In the genomic region with DNA sequence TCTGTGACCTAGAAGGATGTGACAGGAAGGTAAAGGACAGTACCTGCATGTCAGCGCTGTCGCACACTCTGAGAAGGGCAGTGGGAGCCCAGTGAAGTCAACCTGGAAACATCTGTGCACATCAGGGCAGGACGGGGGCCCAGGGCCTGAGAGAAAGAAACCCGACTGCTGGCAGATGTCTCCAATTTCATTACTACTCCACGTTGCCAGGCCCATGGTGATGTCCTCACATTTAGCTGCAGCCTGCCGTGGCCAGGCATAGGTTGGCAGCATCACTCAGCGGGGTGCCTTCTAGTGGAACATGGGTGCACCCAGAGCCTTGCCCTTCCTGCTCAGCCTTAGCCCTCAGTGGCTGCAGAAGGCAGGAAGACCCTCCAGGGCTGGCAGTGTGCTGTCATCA, we compare ENCODE assay signal across 17 cellular contexts.
DNase-seq lines count a peak whose midpoint lies in the region; ATAC-seq and TF ChIP-seq lines count a peak whose summit lies in the region.
"Had no signal": no experiment of that assay in that cellular context is flagged by ENCODE, and none has a peak within 500 bp of the region (broad histone marks: within the 10 kb centered on the region; RNA-seq: fewer than 3 reads in every experiment).

No MANE protein-coding gene starts in this region.

- H3K36me3 Mint-ChIP-seq in endodermal cell (ENCODE audit: low read depth) (no peaks in the 10 kb centered on the region), neural progenitor cell (peaks cover 3% of the 10 kb centered on the region)

- H3K36me3 ChIP-seq in ascending aorta (no peaks in the 10 kb centered on the region), endodermal cell (ENCODE audit: control insufficient read depth, insufficient read depth, low read length) (no peaks in the 10 kb centered on the region), neural progenitor cell (no peaks in the 10 kb centered on the region), gastrocnemius medialis (no peaks in the 10 kb centered on the region)
- no peaks in the 10 kb centered on the region for H3K36me3 ChIP-seq in effector memory CD4-positive, alpha-beta T cell (ENCODE audit: control insufficient read depth, insufficient read depth, low read length)

- no peak overlapping the region for H3K4me3 Mint-ChIP-seq in endodermal cell
- no peak overlapping the region for H3K4me3 Mint-ChIP-seq in neural progenitor cell
- H3K4me3 Mint-ChIP-seq: B cell; CD4-positive, alpha-beta memory T cell; HFFc6 had no signal

- no peaks in the 10 kb centered on the region for H3K27me3 ChIP-seq in ascending aorta
- no peaks in the 10 kb centered on the region for H3K27me3 ChIP-seq in endodermal cell (ENCODE audit: control insufficient read depth, insufficient read depth, low read length, poor library complexity, severe bottlenecking)
- no peaks in the 10 kb centered on the region for H3K27me3 ChIP-seq in neural progenitor cell
- no peaks in the 10 kb centered on the region for H3K27me3 ChIP-seq in gastrocnemius medialis
- H3K27me3 ChIP-seq in effector memory CD4-positive, alpha-beta T cell (replicated peaks; ENCODE audit: control insufficient read depth, insufficient read depth, low read length, poor library complexity, severe bottlenecking): no peaks in the 10 kb centered on the region

- no peaks in the 10 kb centered on the region for H3K9me3 Mint-ChIP-seq in endodermal cell
- H3K9me3 Mint-ChIP-seq in neural progenitor cell: no peaks in the 10 kb centered on the region
- H3K9me3 Mint-ChIP-seq: CD4-positive, alpha-beta memory T cell; HFFc6 had no signal

- DNase-seq in ascending aorta (ENCODE audit: low spot score in 2 of 2) (no peak), endodermal cell (peak; percentile 48), neural progenitor cell (ENCODE audit: low spot score) (no peak), gastrocnemius medialis (peak in 1 of 2 donors; percentile 66)
- no peak for DNase-seq in activated naive CD4-positive, alpha-beta T cell treated with anti-CD3 and anti-CD28 coated beads, Interleukin-2, amount 50 U/mL, for 16 hours
- DNase-seq in effector memory CD4-positive, alpha-beta T cell: no peak
- DNase-seq: 8988T; ACHN; C1 segment of cervical spinal cord; CD4-positive, alpha-beta memory T cell; DMS79; HCEC 1CT; HFFc6 had no signal

- H3K4me2 ChIP-seq in neural progenitor cell: no peak overlapping the region

- H3K4me3 ChIP-seq in ascending aorta (no peak overlapping the region), endodermal cell (ENCODE audit: low read length) (no peak overlapping the region), neural progenitor cell (no peak overlapping the region), gastrocnemius medialis (no peak overlapping the region)
- H3K4me3 ChIP-seq in effector memory CD4-positive, alpha-beta T cell (ENCODE audit: insufficient read depth, low read depth, low read length, poor library complexity, severe bottlenecking): no peak overlapping the region

- peak; percentile 27 to 55 for ATAC-seq in gastrocnemius medialis
- no peak for ATAC-seq in GM21737 (IDR thresholded peaks at IDR 0.05; ENCODE audit: unreplicated experiment)
- ATAC-seq in HG03521 (IDR thresholded peaks at IDR 0.05; ENCODE audit: unreplicated experiment): no peak

- no peak for TF ChIP-seq CTCF in ascending aorta (IDR thresholded peaks at IDR 0.05)
- no peak for TF ChIP-seq CTCF in endodermal cell (conservative IDR thresholded peaks at IDR 0.05)
- no peak for TF ChIP-seq CTCF in neural progenitor cell (IDR thresholded peaks at IDR 0.05)
- no peak for TF ChIP-seq CTCF in gastrocnemius medialis (IDR thresholded peaks at IDR 0.05 in 4 of 5, conservative IDR thresholded peaks at IDR 0.05 in 1 of 5)

- H3K9me3 ChIP-seq in ascending aorta: no peaks in the 10 kb centered on the region
- H3K9me3 ChIP-seq in endodermal cell (ENCODE audit: control insufficient read depth, low read length): no peaks in the 10 kb centered on the region
- H3K9me3 ChIP-seq in neural progenitor cell (ENCODE audit: low read depth): no peaks in the 10 kb centered on the region
- H3K9me3 ChIP-seq in gastrocnemius medialis: no peaks in the 10 kb centered on the region
- no peaks in the 10 kb centered on the region for H3K9me3 ChIP-seq in effector memory CD4-positive, alpha-beta T cell (ENCODE audit: control insufficient read depth, low read length)

- no peak overlapping the region for H3K9ac ChIP-seq in endodermal cell (ENCODE audit: extremely low read depth, low read length, poor library complexity, severe bottlenecking)
- H3K9ac ChIP-seq in neural progenitor cell: no peak overlapping the region

- no peak overlapping the region for H2AFZ ChIP-seq in neural progenitor cell (replicated peaks)

- 94% methylated on average over 7 of the region's 7 CpGs for WGBS in endodermal cell (ENCODE audit: insufficient coverage in 1 of 2, insufficient read length in 1 of 2), 2 experiments

- H3K4me1 Mint-ChIP-seq in endodermal cell (peaks cover 25% of the 10 kb centered on the region), neural progenitor cell (peaks cover 50% of the 10 kb centered on the region)
- H3K4me1 Mint-ChIP-seq: B cell had no signal

- H3K4me1 ChIP-seq in ascending aorta: peaks cover 4 to 29% of the 10 kb centered on the region in 2 donors
- H3K4me1 ChIP-seq in endodermal cell (ENCODE audit: control insufficient read depth, insufficient read depth, low read length): peaks cover 12% of the 10 kb centered on the region
- peaks cover 61% of the 10 kb centered on the region for H3K4me1 ChIP-seq in neural progenitor cell
- peaks cover 35 to 39% of the 10 kb centered on the region in 2 donors for H3K4me1 ChIP-seq in gastrocnemius medialis
- H3K4me1 ChIP-seq in effector memory CD4-positive, alpha-beta T cell (ENCODE audit: control insufficient read depth, insufficient read depth, low read length, poor library complexity, severe bottlenecking): no peaks in the 10 kb centered on the region

- intact Hi-C loops in ascending aorta (cut with DNase I): no loop called here
- intact Hi-C loops in gastrocnemius medialis (cut with DNase I; ENCODE audit: low total_unique reads): no loop called here

- TF ChIP-seq POLR2A in gastrocnemius medialis (IDR thresholded peaks at IDR 0.05): no peak

- in situ Hi-C loops in gastrocnemius medialis (cut with MboI; ENCODE audit: low sequenced_read_pairs in 4 of 4): no loop called here

- H3K27ac ChIP-seq in ascending aorta (peak overlapping the region; percentile 67 to 72), endodermal cell (ENCODE audit: low read depth, low read length) (no peak overlapping the region), neural progenitor cell (peak overlapping the region; percentile 99), gastrocnemius medialis (peak overlapping the region; percentile 76 to 83 (median 80))
- no peak overlapping the region for H3K27ac ChIP-seq in effector memory CD4-positive, alpha-beta T cell (ENCODE audit: insufficient read depth, low read length, poor library complexity, severe bottlenecking)
- H3K27ac ChIP-seq: HL-60 had no signal

- H3K27ac Mint-ChIP-seq in endodermal cell (no peak overlapping the region), neural progenitor cell (peak overlapping the region; percentile 50)
- H3K27ac Mint-ChIP-seq: B cell, HFFc6 had no signal

- H4K20me1 ChIP-seq in neural progenitor cell (ENCODE audit: low read depth): no peaks in the 10 kb centered on the region

- H3K27me3 Mint-ChIP-seq in endodermal cell (ENCODE audit: insufficient read depth): no peaks in the 10 kb centered on the region
- H3K27me3 Mint-ChIP-seq in neural progenitor cell (ENCODE audit: insufficient read depth, low read depth): peaks cover 10% of the 10 kb centered on the region
- H3K27me3 Mint-ChIP-seq: B cell; CD4-positive, alpha-beta memory T cell had no signal

- H3K79me2 ChIP-seq in neural progenitor cell (ENCODE audit: low read depth): no peaks in the 10 kb centered on the region

- peaks cover 45% of the 10 kb centered on the region for H3F3A ChIP-seq in neural progenitor cell (ENCODE audit: low read depth)

Comparison
In these comparisons a context has a peak if more than half of its experiments do, and no peak if none do; other contexts are left out.
1. H3K27ac ChIP-seq: peak in ascending aorta (2 of 2), neural progenitor cell (single experiment) and gastrocnemius medialis (4 of 4); none in endodermal cell (single experiment) and effector memory CD4-positive, alpha-beta T cell (single experiment).
2. ATAC-seq: peak in gastrocnemius medialis (2 of 2); none in GM21737 (single experiment) and HG03521 (single experiment).